Comparison of ENCODE assay signal across 12 cellular contexts in genomic region chr1:204102029-204102611, GRCh38. TPM values are rescaled to one million over a fixed set of nuclear protein-coding genes. Genes with fewer than 3 reads are reported as not detected.
DNase-seq lines count a peak whose midpoint lies in the region; ATAC-seq, FAIRE-seq and TF ChIP-seq lines count a peak whose summit lies in the region.
"Had no signal": no experiment of that assay in that cellular context is flagged by ENCODE, and none has a peak within 500 bp of the region (broad histone marks: within the 10 kb centered on the region; RNA-seq: fewer than 3 reads in every experiment).

No MANE protein-coding gene starts in this region.

- H4K8ac ChIP-seq in H1 (ENCODE audit: extremely low read depth, insufficient read depth, low read length), result no peak overlapping the region

- no peaks in the 10 kb centered on the region for H3K36me3 Mint-ChIP-seq in activated T-cell treated with anti-CD3 and anti-CD28 coated beads, Interleukin-2, amount 50 U/mL, for 4 hours (ENCODE audit: insufficient read depth)

- no peak; a peak in 1 of 4 replicates for TF ChIP-seq RAD21 in H1 (IDR thresholded peaks at IDR 0.05 in 1 of 2, conservative IDR thresholded peaks at IDR 0.05 in 1 of 2; ENCODE audit: low read depth in 2 of 2, low read length in 2 of 2)

- H2AK5ac ChIP-seq in H1 (ENCODE audit: low read depth, low read length), result peak overlapping the region; percentile 92; the same call in 1 of the 2 replicates

- DNase-seq in activated T-cell treated with anti-CD3 and anti-CD28 coated beads, Interleukin-2, amount 50 U/mL, for 4 hours, result no peak
- DNase-seq in activated T-cell treated with anti-CD3 and anti-CD28 coated beads, Interleukin-2, amount 50 U/mL, for 1 hour, result no peak
- DNase-seq in Panc1 (ENCODE audit: low read depth, low spot score), result no peak
- peak in 1 of 2 experiments; percentile 56 for DNase-seq in H1 (ENCODE audit: low read depth in 1 of 2, low spot score in 2 of 2)
- DNase-seq in stomach, result no peak
- no peak for DNase-seq in T1000 (lab: John Stamatoyannopoulos, UW)
- DNase-seq in foreskin melanocyte, result no peak
- DNase-seq in hypothalamus (lab: John Stamatoyannopoulos, UW), result no peak
- DNase-seq: activated CD4-positive, CD25-positive, alpha-beta regulatory T cell treated with anti-CD3 and anti-CD28 coated beads, Interleukin-2, amount 50 U/mL, for 72 hours; brain microvascular endothelial cell; stimulated activated CD4-positive, alpha-beta T cell treated with anti-CD3 and anti-CD28 coated beads, Interleukin-4, amount 100 ng/mL, for 1 hour had no signal

- POLR2A ChIA-PET in Panc1 (lab: Charles Lee) (no interaction called here), H1 (lab: Charles Lee; ENCODE audit: partially characterized antibody) (interaction anchor here (0.6 to 1.6 kb wide), 2 partner anchors 9 to 34 kb away, joined by 3 read pairs; no protein-coding TSS in a partner anchor)

- H2BK12ac ChIP-seq in H1 (ENCODE audit: low read depth, low read length), result peak overlapping the region; percentile 77

- peaks cover 36% of the 10 kb centered on the region for H3K79me1 ChIP-seq in H1 (ENCODE audit: low read depth, low read length)

- H3K4me3 ChIP-seq in Panc1 (ENCODE audit: low read depth in 2 of 2, low read length in 2 of 2) (no peak overlapping the region), H1 (ENCODE audit: extremely low read depth in 1 of 4, insufficient read depth in 2 of 4, low read depth in 3 of 4, low read length in 4 of 4) (no peak overlapping the region), stomach (peak overlapping the region in 1 of 4 donors; percentile 9)

- no TSS peak for BruUV-seq in Panc1 (replicated peaks; lab: Mats Ljungman, UMichigan)

- no peak overlapping the region; the same call in 1 of the 2 replicates for H3K18ac ChIP-seq in H1 (ENCODE audit: extremely low read depth, low read length)

- 72% methylated on average over 13 of the region's 13 CpGs; no CpG with 5 or more reads in 1 of the 2 experiments for whole genome bisulfite sequencing in H1 (ENCODE audit: extremely low coverage in 1 of 2, insufficient coverage in 1 of 2, insufficient read length in 1 of 2, insufficient replicate concordance in 2 of 2, low coverage in 1 of 2, low lambda C conversion rate in 2 of 2, missing lambda C conversion rate in 1 of 2), 2 experiments
- 19 to 46% (median 33%) methylated on average over 13 of the region's 13 CpGs for WGBS in stomach, 5 donors

- peak overlapping the region; percentile 62; the same call in 1 of the 2 replicates for H2BK5ac ChIP-seq in H1 (ENCODE audit: low read depth, low read length)

- 0 out of 2 replicates have a peak overlapping the region, but pooled peaks have one; percentile 5 for H3K27ac ChIP-seq in Panc1 (ENCODE audit: low read length)
- peak overlapping the region; percentile 42; the same call in 1 of the 2 replicates for H3K27ac ChIP-seq in H1 (ENCODE audit: low read depth, low read length)
- H3K27ac ChIP-seq in stomach, result peak overlapping the region; percentile 55 to 72 (median 63)
- H3K27ac ChIP-seq: brain microvascular endothelial cell had no signal

- FAIRE-seq in H1 (lab: Jason Lieb, UNC), result no peak

- H3K23me2 ChIP-seq in H1 (ENCODE audit: low read depth, low read length), result no peaks in the 10 kb centered on the region

- no peaks in the 10 kb centered on the region for H3K9me3 Mint-ChIP-seq in activated T-cell treated with anti-CD3 and anti-CD28 coated beads, Interleukin-2, amount 50 U/mL, for 4 hours
- H3K9me3 Mint-ChIP-seq: nephron had no signal

- H3K4me3 Mint-ChIP-seq in activated T-cell treated with anti-CD3 and anti-CD28 coated beads, Interleukin-2, amount 50 U/mL, for 4 hours, result peak overlapping the region; percentile 35
- H3K4me3 Mint-ChIP-seq: nephron had no signal

- H3K23ac ChIP-seq in H1 (ENCODE audit: insufficient read length), result no peak overlapping the region

- H2AFZ ChIP-seq in H1 (ENCODE audit: low read length), result no peak overlapping the region

- no peak overlapping the region for H2BK20ac ChIP-seq in H1 (ENCODE audit: low read length)

- H3K36me3 ChIP-seq in Panc1 (ENCODE audit: control insufficient read depth, insufficient read depth, low read length) (no peaks in the 10 kb centered on the region), H1 (ENCODE audit: control insufficient read depth in 2 of 4, insufficient read depth in 4 of 4, low read length in 3 of 4) (no peaks in the 10 kb centered on the region), stomach (no peaks in the 10 kb centered on the region)
- H3K36me3 ChIP-seq: brain microvascular endothelial cell had no signal

- H3K56ac ChIP-seq in H1 (replicated peaks; ENCODE audit: insufficient read length, low read depth, low read length), result no peak overlapping the region

- intact Hi-C loops in Panc1 (cut with micrococcal nuclease; ENCODE audit: unreplicated experiment), result no loop called here
- intact Hi-C loops in stomach (cut with DNase I; ENCODE audit: low total_unique reads), result no loop called here

- CTCF ChIA-PET in Panc1 (lab: Charles Lee) (no interaction called here), H1 (lab: Charles Lee; ENCODE audit: partially characterized antibody) (interaction anchor here (1.2 to 2.4 kb wide), 6 partner anchors 12 to 231 kb away, joined by 3 to 9 read pairs (median 6); no protein-coding TSS in a partner anchor)

- ATAC-seq in activated T-cell treated with anti-CD3 and anti-CD28 coated beads, Interleukin-2, amount 50 U/mL, for 4 hours, result peak in 1 of 2 donors; percentile 8
- no peak for ATAC-seq in Panc1

- H3K14ac ChIP-seq in H1 (ENCODE audit: insufficient read length), result no peak overlapping the region

- TF ChIP-seq EP300 in H1 (IDR thresholded peaks at IDR 0.05; ENCODE audit: borderline replicate concordance in 1 of 2, low read depth in 2 of 2, low read length in 2 of 2) (no peak), stomach (IDR thresholded peaks at IDR 0.05) (no peak)

- H3K79me2 ChIP-seq in H1 (ENCODE audit: control insufficient read depth in 1 of 2, insufficient read depth in 2 of 2, low read length in 2 of 2), result peaks cover 37 to 99% of the 10 kb centered on the region in 2 experiments

- H4K91ac ChIP-seq in H1 (replicated peaks; ENCODE audit: insufficient read length, low read length), result peak overlapping the region; percentile 13

- in situ Hi-C loops in Panc1 (cut with HindIII; ENCODE audit: low pct_unique_long_range_greater_than_20kb, low sequenced_read_pairs), result no loop called here

- no peaks in the 10 kb centered on the region for H3K27me3 ChIP-seq in Panc1 (ENCODE audit: control insufficient read depth, insufficient read depth, low read length)
- no peaks in the 10 kb centered on the region for H3K27me3 ChIP-seq in H1 (replicated peaks in 1 of 4; ENCODE audit: control insufficient read depth in 3 of 4, extremely low read depth in 1 of 4, insufficient read depth in 3 of 4, low read length in 3 of 4)
- no peaks in the 10 kb centered on the region for H3K27me3 ChIP-seq in stomach
- H3K27me3 ChIP-seq: brain microvascular endothelial cell had no signal

- H3K4me1 ChIP-seq in Panc1 (ENCODE audit: control insufficient read depth, insufficient read depth, low read length) (peaks cover 31% of the 10 kb centered on the region), H1 (replicated peaks in 1 of 4; ENCODE audit: control insufficient read depth in 3 of 4, insufficient read depth in 4 of 4, low read length in 3 of 4) (peaks cover 18 to 47% (median 26%) of the 10 kb centered on the region in 4 experiments), stomach (peaks cover 34 to 57% (median 53%) of the 10 kb centered on the region in 4 donors)

- peaks cover 37 to 45% of the 10 kb centered on the region in 2 experiments for H4K20me1 ChIP-seq in H1 (replicated peaks in 1 of 2; ENCODE audit: control insufficient read depth in 1 of 2, insufficient read depth in 2 of 2, low read length in 2 of 2)

- TF ChIP-seq CTCF in Panc1 (IDR thresholded peaks at IDR 0.05) (no peak), H1 (IDR thresholded peaks at IDR 0.05; ENCODE audit: control extremely low read depth in 1 of 3, insufficient read depth in 1 of 3, low read depth in 1 of 3, low read length in 3 of 3) (no peak), stomach (IDR thresholded peaks at IDR 0.05) (no peak)

- no peak overlapping the region for H4K5ac ChIP-seq in H1 (ENCODE audit: insufficient read length, low read depth, low read length)

- H2BK120ac ChIP-seq in H1 (replicated peaks; ENCODE audit: low read depth, low read length), result no peak overlapping the region

- peak overlapping the region in 1 of 2 experiments; percentile 19; a peak in 2 of 4 replicates for H3K4me2 ChIP-seq in H1 (ENCODE audit: insufficient read depth in 1 of 2, low read depth in 2 of 2, low read length in 2 of 2)

- peaks cover 34% of the 10 kb centered on the region for H3K4me1 Mint-ChIP-seq in activated T-cell treated with anti-CD3 and anti-CD28 coated beads, Interleukin-2, amount 50 U/mL, for 4 hours (ENCODE audit: low read depth)

- TF ChIP-seq POLR2A in H1 (IDR thresholded peaks at IDR 0.05; ENCODE audit: control extremely low read depth in 1 of 2, low read depth in 2 of 2, low read length in 2 of 2) (no peak), stomach (IDR thresholded peaks at IDR 0.05) (no peak)

- peaks cover 1% of the 10 kb centered on the region for H3K27me3 Mint-ChIP-seq in activated T-cell treated with anti-CD3 and anti-CD28 coated beads, Interleukin-2, amount 50 U/mL, for 4 hours (ENCODE audit: low read depth)

- no peak overlapping the region for H3K4ac ChIP-seq in H1 (replicated peaks; ENCODE audit: insufficient read length, low read depth, low read length)

- H3K9ac ChIP-seq in H1 (replicated peaks in 1 of 4; ENCODE audit: extremely low read depth in 1 of 4, low read depth in 3 of 4, low read length in 3 of 4), result no peak overlapping the region

- no peak overlapping the region for H2BK15ac ChIP-seq in H1 (ENCODE audit: low read length)

- no peaks in the 10 kb centered on the region for H3K9me3 ChIP-seq in Panc1 (ENCODE audit: control insufficient read depth, insufficient read depth, low read depth, low read length)
- no peaks in the 10 kb centered on the region for H3K9me3 ChIP-seq in H1 (ENCODE audit: insufficient read depth in 2 of 2, low read depth in 1 of 2, low read length in 1 of 2)
- no peaks in the 10 kb centered on the region for H3K9me3 ChIP-seq in stomach

RNA-seq across cellular contexts. Expression of gene SOX13, which starts 29.2 kb away (rescaled TPM):
- 1 to 10 TPM in 2 of 3 donors, under 1 TPM in 1; 0.33 to 1.4 (median 1.0) TPM for total RNA-seq in activated T-cell treated with anti-CD3 and anti-CD28 coated beads, Interleukin-2, amount 50 U/mL, for 4 hours
- total RNA-seq in Panc1 (2021; ENCODE audit: unreplicated experiment) (53.0 TPM), stomach (10 to 100 TPM; 10.5 to 42.6 (median 11.9) TPM)
- 60.8 TPM for polyA plus RNA-seq in Panc1 (2012; ENCODE audit: insufficient read length)
- total RNA-seq in H1 (2021; fragmentation: NEBNext Ultra II Directional; extraction: Animal tissue kit (Norgen Biotek cat#: 25700)), result 173 and 180 TPM in 2 replicates
- polyA plus RNA-seq in H1 (2011; rRNA removed) (113 and 169 TPM in 2 replicates), stomach (1 to 10 TPM; 4.1 to 7.3 (median 7.2) TPM)
- polyA plus RNA-seq in H1 (2011; cell fraction: cytosol; rRNA removed), result 96.2 TPM
- 219 TPM for polyA plus RNA-seq in H1 (2011; cell fraction: nucleus; rRNA removed)
- polyA plus RNA-seq in H1 (2012, experiment 1 of 2), result 59.8 to 90.9 TPM (median 83.4 TPM) in 4 replicates
- 63.6 TPM for polyA plus RNA-seq in H1 (2012, experiment 2 of 2)
- 44.3 TPM for polyA plus RNA-seq in H1 (2013, experiment 1 of 2)
- 44.2 TPM for polyA plus RNA-seq in H1 (2013, experiment 2 of 2)
- 81.6 and 128 TPM in 2 replicates for polyA minus RNA-seq in H1 (2011; rRNA and poly(A)+ RNA removed)
- 90.1 TPM for polyA minus RNA-seq in H1 (2011; cell fraction: cytosol; rRNA and poly(A)+ RNA removed)
- 162 TPM for polyA minus RNA-seq in H1 (2011; cell fraction: nucleus; rRNA and poly(A)+ RNA removed)

RNA-seq across cellular contexts. Expression of gene ETNK2, which starts 49.7 kb away (rescaled TPM):
- total RNA-seq in activated T-cell treated with anti-CD3 and anti-CD28 coated beads, Interleukin-2, amount 50 U/mL, for 4 hours, result 1 to 10 TPM in 1 of 3 donors, under 1 TPM in 2; 0.79 to 1.2 (median 0.99) TPM
- total RNA-seq in Panc1 (2021; ENCODE audit: unreplicated experiment) (6.7 TPM), stomach (10 to 100 TPM in 1 of 5 donors, 1 to 10 TPM in 3, under 1 TPM in 1; 0.45 to 12.2 (median 6.6) TPM)
- polyA plus RNA-seq in Panc1 (2012; ENCODE audit: insufficient read length), result 6.0 TPM
- total RNA-seq in H1 (2021; fragmentation: NEBNext Ultra II Directional; extraction: Animal tissue kit (Norgen Biotek cat#: 25700)), result 20.1 and 23.1 TPM in 2 replicates
- polyA plus RNA-seq in H1 (2011; rRNA removed) (24.5 and 26.7 TPM in 2 replicates), stomach (1 to 10 TPM; 3.8 to 8.1 (median 7.8) TPM)
- 22.8 TPM for polyA plus RNA-seq in H1 (2011; cell fraction: cytosol; rRNA removed)
- polyA plus RNA-seq in H1 (2011; cell fraction: nucleus; rRNA removed), result 23.2 TPM
- 14.3 to 19.9 TPM (median 18.7 TPM) in 4 replicates for polyA plus RNA-seq in H1 (2012, experiment 1 of 2)
- polyA plus RNA-seq in H1 (2012, experiment 2 of 2), result 23.9 TPM
- polyA plus RNA-seq in H1 (2013, experiment 1 of 2), result 11.3 TPM
- 11.4 TPM for polyA plus RNA-seq in H1 (2013, experiment 2 of 2)
- polyA minus RNA-seq in H1 (2011; rRNA and poly(A)+ RNA removed), result 31.5 and 38.8 TPM in 2 replicates
- polyA minus RNA-seq in H1 (2011; cell fraction: cytosol; rRNA and poly(A)+ RNA removed), result 11.0 TPM
- 10.8 TPM for polyA minus RNA-seq in H1 (2011; cell fraction: nucleus; rRNA and poly(A)+ RNA removed)

Comparison
In these comparisons a context has a peak if more than half of its experiments do, and no peak if none do; other contexts are left out.
1. H3K27ac ChIP-seq: peak in every context shown above with its lines; median percentile 63 in stomach; 42 in H1; 5 in Panc1.
2. RNA of gene SOX13, which starts 29.2 kb away (total RNA-seq): 173 to 180 TPM in H1, 53.0 TPM in Panc1 (single experiment) and 10.5 to 42.6 TPM in stomach; 0.33 to 1.4 TPM in activated T-cell treated with anti-CD3 and anti-CD28 coated beads, Interleukin-2, amount 50 U/mL, for 4 hours; every median in the first group is over 4 times any median in the second.